In genomic region chr14:104239185-104239775, GRCh38 we compare ENCODE assay signal across 31 cellular contexts.
A peak's percentile ranks its signal among the peaks of the same experiment; 100 is the strongest.
DNase-seq lines count a peak whose midpoint lies in the region; ATAC-seq and TF ChIP-seq lines count a peak whose summit lies in the region.
"Had no signal": no experiment of that assay in that cellular context is flagged by ENCODE, and none has a peak within 500 bp of the region (broad histone marks: within the 10 kb centered on the region; RNA-seq: fewer than 3 reads in every experiment).

No MANE protein-coding gene starts in this region.

- H3K9ac ChIP-seq in endodermal cell (ENCODE audit: extremely low read depth, low read length, poor library complexity, severe bottlenecking) = no peak overlapping the region

- H3K27me3 Mint-ChIP-seq in natural killer cell treated with Interleukin-12 subunit alpha and Interleukin-12 subunit beta and Interleukin-15 and Interleukin-18, amount 100 ng/mL, for 72 hours = peaks cover 10 to 18% of the 10 kb centered on the region in 2 donors
- H3K27me3 Mint-ChIP-seq in natural killer cell (ENCODE audit: low read depth in 2 of 2) = peaks cover 0 to 11% of the 10 kb centered on the region in 2 donors
- peaks cover 13% of the 10 kb centered on the region for H3K27me3 Mint-ChIP-seq in endodermal cell (ENCODE audit: insufficient read depth)

- H3K27ac ChIP-seq in endodermal cell (ENCODE audit: low read depth, low read length) = no peak overlapping the region
- no peak overlapping the region for H3K27ac ChIP-seq in ovary
- H3K27ac ChIP-seq: SK-N-MC, thoracic aorta had no signal

- no peaks in the 10 kb centered on the region for H3K4me1 ChIP-seq in endodermal cell (ENCODE audit: control insufficient read depth, insufficient read depth, low read length)
- H3K4me1 ChIP-seq in ovary (ENCODE audit: insufficient read depth) = peaks cover 2% of the 10 kb centered on the region
- H3K4me1 ChIP-seq: BE2C had no signal

- no peaks in the 10 kb centered on the region for H3K36me3 ChIP-seq in endodermal cell (ENCODE audit: control insufficient read depth, insufficient read depth, low read length)
- H3K36me3 ChIP-seq in ovary = no peaks in the 10 kb centered on the region
- H3K36me3 ChIP-seq: colonic mucosa, thoracic aorta had no signal

- H3K4me3 ChIP-seq in endodermal cell (ENCODE audit: low read length) = no peak overlapping the region
- H3K4me3 ChIP-seq in ovary = no peak overlapping the region
- H3K4me3 ChIP-seq: colonic mucosa, SK-N-MC, thoracic aorta had no signal

- intact Hi-C loops in natural killer cell (cut with micrococcal nuclease) = no loop called here
- intact Hi-C loops in ovary (cut with DNase I) = no loop called here

- peaks cover 9% of the 10 kb centered on the region for H3K9me3 ChIP-seq in endodermal cell (ENCODE audit: control insufficient read depth, low read length)
- no peaks in the 10 kb centered on the region for H3K9me3 ChIP-seq in ovary
- H3K9me3 ChIP-seq: BE2C, colonic mucosa had no signal

- no peaks in the 10 kb centered on the region for H3K36me3 Mint-ChIP-seq in natural killer cell treated with Interleukin-12 subunit alpha and Interleukin-12 subunit beta and Interleukin-15 and Interleukin-18, amount 100 ng/mL, for 72 hours
- H3K36me3 Mint-ChIP-seq in natural killer cell = no peaks in the 10 kb centered on the region
- no peaks in the 10 kb centered on the region for H3K36me3 Mint-ChIP-seq in endodermal cell (ENCODE audit: low read depth)

- no peaks in the 10 kb centered on the region for H3K9me3 Mint-ChIP-seq in natural killer cell treated with Interleukin-12 subunit alpha and Interleukin-12 subunit beta and Interleukin-15 and Interleukin-18, amount 100 ng/mL, for 72 hours
- H3K9me3 Mint-ChIP-seq in natural killer cell (peaks cover 0 to 4% of the 10 kb centered on the region in 2 donors), endodermal cell (peaks cover 10% of the 10 kb centered on the region)

- no peak for TF ChIP-seq EP300 in ovary (IDR thresholded peaks at IDR 0.05)

- WGBS in endodermal cell (ENCODE audit: insufficient coverage in 1 of 2, insufficient read length in 1 of 2), 2 experiments = 87 to 90% methylated on average over 6 to 8 of the region's 8 CpGs
- WGBS in ovary, 3 donors = 72 to 75% (median 72%) methylated on average over 8 of the region's 8 CpGs

- TF ChIP-seq CTCF in natural killer cell (IDR thresholded peaks at IDR 0.05) (no peak), endodermal cell (conservative IDR thresholded peaks at IDR 0.05) (no peak), ovary (IDR thresholded peaks at IDR 0.05) (no peak)

- H3K4me3 Mint-ChIP-seq in natural killer cell treated with Interleukin-12 subunit alpha and Interleukin-12 subunit beta and Interleukin-15 and Interleukin-18, amount 100 ng/mL, for 72 hours = no peak overlapping the region
- no peak overlapping the region for H3K4me3 Mint-ChIP-seq in natural killer cell
- H3K4me3 Mint-ChIP-seq in endodermal cell = no peak overlapping the region
- H3K4me3 Mint-ChIP-seq: activated CD8-positive, alpha-beta T cell treated with anti-CD3 and anti-CD28 coated beads, Interleukin-2, amount 10 ng/mL, durations not matched to agents 7 days and 5 days; T-helper 1 cell treated with Interleukin-12 subunit alpha and Interleukin-12 subunit beta and Interleukin-4 antibody, amounts not matched to agents 30 μg/mL and 1 μg/mL, for 36 hours had no signal

- TF ChIP-seq POLR2A in ovary (IDR thresholded peaks at IDR 0.05) = no peak

- H3K27ac Mint-ChIP-seq in natural killer cell treated with Interleukin-12 subunit alpha and Interleukin-12 subunit beta and Interleukin-15 and Interleukin-18, amount 100 ng/mL, for 72 hours = no peak overlapping the region
- H3K27ac Mint-ChIP-seq in natural killer cell = no peak overlapping the region
- H3K27ac Mint-ChIP-seq in endodermal cell = no peak overlapping the region
- H3K27ac Mint-ChIP-seq: activated CD8-positive, alpha-beta T cell treated with anti-CD3 and anti-CD28 coated beads, Interleukin-2, amount 10 ng/mL, durations not matched to agents 7 days and 5 days; T-helper 1 cell treated with Interleukin-12 subunit alpha and Interleukin-12 subunit beta and Interleukin-4 antibody, amounts not matched to agents 30 μg/mL and 1 μg/mL, for 36 hours had no signal

- peak in 1 of 2 donors; percentile 26 for ATAC-seq in natural killer cell treated with Interleukin-12 subunit alpha and Interleukin-12 subunit beta and Interleukin-15 and Interleukin-18, amount 100 ng/mL, for 72 hours
- no peak for ATAC-seq in natural killer cell
- no peak for ATAC-seq in HG02973 (IDR thresholded peaks at IDR 0.05; ENCODE audit: unreplicated experiment)
- ATAC-seq: activated CD4-positive, CD25-positive, alpha-beta regulatory T cell treated with anti-CD3 and anti-CD28 coated beads, Interleukin-2, amount 50 U/mL, for 24 hours; activated CD8-positive, alpha-beta T cell treated with anti-CD3 and anti-CD28 coated beads, Interleukin-2, amount 10 ng/mL, durations not matched to agents 7 days and 5 days; esophagus mucosa; HCT116 had no signal

- H3K27me3 ChIP-seq in endodermal cell (ENCODE audit: control insufficient read depth, insufficient read depth, low read length, poor library complexity, severe bottlenecking) (no peaks in the 10 kb centered on the region), ovary (no peaks in the 10 kb centered on the region)
- H3K27me3 ChIP-seq: BE2C, colonic mucosa had no signal

- peak; percentile 8 for DNase-seq in natural killer cell treated with Interleukin-12 subunit alpha and Interleukin-12 subunit beta and Interleukin-15 and Interleukin-18, amount 100 ng/mL, for 72 hours (ENCODE audit: low spot score)
- DNase-seq in natural killer cell (no peak), endodermal cell (peak; percentile 20), ovary (peak in 4 of 5 donors; percentile 6 to 12 (median 8)), EL (no peak), NCI-H2196 (lab: John Stamatoyannopoulos, UW; ENCODE audit: unreplicated experiment) (no peak)
- DNase-seq: ACHN; activated CD8-positive, alpha-beta T cell treated with anti-CD3 and anti-CD28 coated beads, Interleukin-2, amount 10 ng/mL, durations not matched to agents 7 days and 5 days; activated naive CD4-positive, alpha-beta T cell; activated T-cell treated with anti-CD3 and anti-CD28 coated beads for 4 hours; amygdala; colonic mucosa; foreskin fibroblast; GF-D8; KG1; mammary epithelial cell; NCI-H1417 treated with DMSO at 0.1 percent for 48 hours; NCI-H2107; NCI-H446; NCI-H82; RPMI8226; stimulated activated CD4-positive, alpha-beta T cell treated with anti-CD3 and anti-CD28 coated beads, Interleukin-15, amount 100 ng/mL, for 24 hours; stimulated activated naive CD4-positive, alpha-beta T cell treated with Interleukin-2 at 50 U/mL for 16 hours had no signal

- H3K4me1 Mint-ChIP-seq in natural killer cell treated with Interleukin-12 subunit alpha and Interleukin-12 subunit beta and Interleukin-15 and Interleukin-18, amount 100 ng/mL, for 72 hours (ENCODE audit: low read depth in 2 of 2) = no peaks in the 10 kb centered on the region
- H3K4me1 Mint-ChIP-seq in natural killer cell (peaks cover 0 to 5% of the 10 kb centered on the region in 2 donors), endodermal cell (no peaks in the 10 kb centered on the region)

Comparison
In these comparisons a context has a peak if more than half of its experiments do, and no peak if none do; other contexts are left out.
1. DNase-seq: peak in natural killer cell treated with Interleukin-12 subunit alpha and Interleukin-12 subunit beta and Interleukin-15 and Interleukin-18, amount 100 ng/mL, for 72 hours (single experiment), endodermal cell (single experiment) and ovary (4 of 5); none in natural killer cell (single experiment), EL (single experiment) and NCI-H2196 (single experiment).